ENCODE assay signal across 21 cellular contexts in genomic region chr19:40659566-40659965, GRCh38.
"Had no signal": no experiment of that assay in that cellular context is flagged by ENCODE, and none has a peak within 500 bp of the region (broad histone marks: within the 10 kb centered on the region; RNA-seq: fewer than 3 reads in every experiment).

No MANE protein-coding gene starts in this region.

- H3K36me3 ChIP-seq: breast epithelium, heart right ventricle, left lung, pancreas, prostate gland, sigmoid colon, tibial artery, upper lobe of right lung had no signal

- ATAC-seq: activated CD8-positive, alpha-beta T cell treated with anti-CD3 and anti-CD28 coated beads for 36 hours; activated naive CD8-positive, alpha-beta T cell treated with anti-CD3 and anti-CD28 coated beads, Interleukin-2, amount 50 U/mL, for 24 hours; activated T-cell treated with anti-CD3 and anti-CD28 coated beads, Interleukin-2, amount 50 U/mL, for 4 hours; heart right ventricle; left lung; pancreas; stimulated activated effector memory CD8-positive, alpha-beta T cell treated with anti-CD3 and anti-CD28 coated beads, Interleukin-12 subunit alpha, Interleukin-12 subunit beta, amount 100 ng/mL, for 72 hours; T-helper 17 cell; upper lobe of right lung had no signal

- H3K9me3 ChIP-seq: breast epithelium, heart right ventricle, left lung, pancreas, prostate gland, sigmoid colon, tibial artery, upper lobe of right lung had no signal

- DNase-seq: activated B cell treated with CpG ODN at 0.5 μM for 24 hours; activated CD4-positive, alpha-beta T cell treated with anti-CD3 and anti-CD28 coated beads, Interleukin-2, amount 50 U/mL, for 1 hour; activated CD8-positive, alpha-beta T cell treated with anti-CD3 and anti-CD28 coated beads for 36 hours; activated naive CD8-positive, alpha-beta T cell treated with anti-CD3 and anti-CD28 coated beads, Interleukin-2, amount 50 U/mL, for 24 hours; activated T-cell treated with anti-CD3 and anti-CD28 coated beads, Interleukin-2, amount 50 U/mL, for 4 hours; foreskin fibroblast; heart right ventricle; left lung; naive B cell; nephron progenitor cell; pancreas; retina; sigmoid colon; small intestine; stimulated activated CD4-positive, alpha-beta T cell treated with anti-CD3 and anti-CD28 coated beads, Interleukin-4, amount 100 ng/mL, for 24 hours; T-helper 17 cell; upper lobe of right lung had no signal

- H3K4me1 ChIP-seq: breast epithelium, pancreas, prostate gland had no signal

- H3K27ac ChIP-seq: breast epithelium, heart right ventricle, left lung, pancreas, prostate gland, upper lobe of right lung had no signal

- H3K27me3 ChIP-seq: breast epithelium, heart right ventricle, left lung, sigmoid colon, tibial artery, upper lobe of right lung had no signal

- H3K4me3 ChIP-seq: breast epithelium, heart right ventricle, left lung, pancreas, prostate gland, sigmoid colon, tibial artery, upper lobe of right lung had no signal
